In genomic region chr3:174931969-174932368, GRCh38 we compare ENCODE assay signal across 28 cellular contexts.
"Had no signal": no experiment of that assay in that cellular context is flagged by ENCODE, and none has a peak within 500 bp of the region (broad histone marks: within the 10 kb centered on the region; RNA-seq: fewer than 3 reads in every experiment).

No MANE protein-coding gene starts in this region.

- H3K36me3 ChIP-seq: brain microvascular endothelial cell had no signal

- H3K4me2 ChIP-seq: PC-9 had no signal

- H3K27me3 ChIP-seq: brain microvascular endothelial cell had no signal

- ATAC-seq: activated CD8-positive, alpha-beta T cell treated with anti-CD3 and anti-CD28 coated beads for 36 hours; activated T-cell treated with anti-CD3 and anti-CD28 coated beads, Interleukin-2, amount 50 U/mL, for 72 hours; activated T-helper 17 cell treated with anti-CD3 and anti-CD28 coated beads, Interleukin-2, amount 50 U/mL, for 72 hours; Right ventricle myocardium inferior had no signal

- DNase-seq: activated CD4-positive, alpha-beta T cell treated with anti-CD3 and anti-CD28 coated beads, Interleukin-2, amount 10 ng/mL, durations not matched to agents 24 days and 14 days; activated CD4-positive, alpha-beta T cell treated with anti-CD3 and anti-CD28 coated beads, Interleukin-2, amount 50 U/mL, for 4 hours; activated CD8-positive, alpha-beta T cell treated with anti-CD3 and anti-CD28 coated beads for 36 hours; activated effector memory CD4-positive, alpha-beta T cell treated with anti-CD3 and anti-CD28 coated beads, Interleukin-2, amount 50 U/mL, for 16 hours; activated naive CD4-positive, alpha-beta T cell; activated naive CD4-positive, alpha-beta T cell treated with anti-CD3 and anti-CD28 coated beads, Interleukin-2, amount 50 U/mL, for 16 hours; activated naive CD8-positive, alpha-beta T cell treated with anti-CD3 and anti-CD28 coated beads for 36 hours; activated T-cell treated with anti-CD3 and anti-CD28 coated beads, Interleukin-2, amount 50 U/mL, for 1 hour; activated T-cell treated with anti-CD3 and anti-CD28 coated beads, Interleukin-2, amount 50 U/mL, for 72 hours; amniotic stem cell; aorta; brain microvascular endothelial cell; central memory CD4-positive, alpha-beta T cell; Karpas-422; NCI-H1048; NCI-H1105 treated with DMSO at 0.1 percent for 48 hours; NCI-H1694; NCI-H1930; NCI-H2107; NCI-H2171; NCI-H524 treated with DMSO at 0.1 percent for 48 hours; NCI-H748 treated with DMSO at 0.1 percent for 48 hours; NK-92 treated with Interleukin-12 subunit alpha and Interleukin-12 subunit beta, amount 100 ng/mL, for 24 hours; PC-9; SIG-M5 had no signal

- H3K4me3 ChIP-seq: PC-9 had no signal

- H3K27ac ChIP-seq: brain microvascular endothelial cell, PC-9, RWPE1 had no signal

- H2AFZ ChIP-seq: PC-9 had no signal
